In genomic region chr19:15123900-15124299, GRCh38 we compare ENCODE assay signal across 8 cellular contexts. TPM values are rescaled to one million over a fixed set of nuclear protein-coding genes. Genes with fewer than 3 reads are reported as not detected.
DNase-seq lines count a peak whose midpoint lies in the region; ATAC-seq and TF ChIP-seq lines count a peak whose summit lies in the region.

No MANE protein-coding gene starts in this region.

- H3K27me3 ChIP-seq in ascending aorta, result no peaks in the 10 kb centered on the region

- no peaks in the 10 kb centered on the region for H3K27me3 Mint-ChIP-seq in activated naive CD4-positive, alpha-beta T cell treated with anti-CD3 and anti-CD28 coated beads, Interleukin-2, amount 10 ng/mL, durations not matched to agents 7 days and 5 days

- H3K36me3 ChIP-seq in ascending aorta, result peaks cover 33 to 35% of the 10 kb centered on the region in 2 donors

- H3K4me1 Mint-ChIP-seq in activated naive CD4-positive, alpha-beta T cell treated with anti-CD3 and anti-CD28 coated beads, Interleukin-2, amount 10 ng/mL, durations not matched to agents 7 days and 5 days, result peaks cover 28% of the 10 kb centered on the region

- peak overlapping the region in 1 of 2 donors; percentile 84 for H3K4me3 ChIP-seq in ascending aorta

- H3K4me1 ChIP-seq in ascending aorta, result peaks cover 3 to 12% of the 10 kb centered on the region in 2 donors

- H3K27ac Mint-ChIP-seq in activated naive CD4-positive, alpha-beta T cell treated with anti-CD3 and anti-CD28 coated beads, Interleukin-2, amount 10 ng/mL, durations not matched to agents 7 days and 5 days, result peak overlapping the region; percentile 96

- DNase-seq in activated naive CD4-positive, alpha-beta T cell treated with anti-CD3 and anti-CD28 coated beads, Interleukin-2, amount 10 ng/mL, durations not matched to agents 7 days and 5 days, result no peak
- DNase-seq in activated naive CD4-positive, alpha-beta T cell treated with anti-CD3 and anti-CD28 coated beads, Interleukin-2, amount 50 U/mL, for 16 hours, result no peak
- DNase-seq in ascending aorta (ENCODE audit: low spot score in 2 of 2), result no peak
- peak; percentile 87 for DNase-seq in left lobe of liver (ENCODE audit: low spot score)
- peak; percentile 75 for DNase-seq in superior temporal gyrus (ENCODE audit: extremely low spot score)
- DNase-seq in OCI-M1 (lab: John Stamatoyannopoulos, UW), result no peak
- no peak for DNase-seq in AG08396 (ENCODE audit: low spot score)

- H3K9me3 ChIP-seq in ascending aorta, result no peaks in the 10 kb centered on the region

- H3K4me3 Mint-ChIP-seq in activated naive CD4-positive, alpha-beta T cell treated with anti-CD3 and anti-CD28 coated beads, Interleukin-2, amount 10 ng/mL, durations not matched to agents 7 days and 5 days, result peak overlapping the region; percentile 83

- ATAC-seq in left lobe of liver (peak; percentile 53), HG02870 (IDR thresholded peaks at IDR 0.05; ENCODE audit: unreplicated experiment) (no peak)

- intact Hi-C loops in ascending aorta (cut with DNase I), result loop anchor here (2.0 kb wide), 1 partner anchor 207 kb away; no protein-coding TSS in a partner anchor

- peak overlapping the region; percentile 81 to 89 for H3K27ac ChIP-seq in ascending aorta

- TF ChIP-seq CTCF in ascending aorta (IDR thresholded peaks at IDR 0.05), result no peak

- H3K9me3 Mint-ChIP-seq in activated naive CD4-positive, alpha-beta T cell treated with anti-CD3 and anti-CD28 coated beads, Interleukin-2, amount 10 ng/mL, durations not matched to agents 7 days and 5 days, result no peaks in the 10 kb centered on the region

- CTCF ChIA-PET in activated naive CD4-positive, alpha-beta T cell treated with anti-CD3 and anti-CD28 coated beads, Interleukin-2, amount 10 ng/mL, durations not matched to agents 7 days and 5 days (lab: Charles Lee), result interaction anchor here (1.1 to 2.7 kb wide), 3 partner anchors 22 to 32 kb away, joined by 3 to 9 read pairs (median 5); no protein-coding TSS in a partner anchor

- peaks cover 33% of the 10 kb centered on the region for H3K36me3 Mint-ChIP-seq in activated naive CD4-positive, alpha-beta T cell treated with anti-CD3 and anti-CD28 coated beads, Interleukin-2, amount 10 ng/mL, durations not matched to agents 7 days and 5 days

RNA-seq across cellular contexts. Expression of gene SYDE1, which starts 16.7 kb away (rescaled TPM):
- 104 TPM for total RNA-seq in ascending aorta
- 3.4 TPM for total RNA-seq in left lobe of liver

RNA-seq across cellular contexts. Expression of gene OR1I1, which starts 41.9 kb away (rescaled TPM):
- total RNA-seq in ascending aorta (not detected), left lobe of liver (not detected)

Comparison
In these comparisons a context has a peak if more than half of its experiments do, and no peak if none do; other contexts are left out.
1. DNase-seq: peak in left lobe of liver (single experiment) and superior temporal gyrus (single experiment); none in activated naive CD4-positive, alpha-beta T cell treated with anti-CD3 and anti-CD28 coated beads, Interleukin-2, amount 10 ng/mL, durations not matched to agents 7 days and 5 days (single experiment), activated naive CD4-positive, alpha-beta T cell treated with anti-CD3 and anti-CD28 coated beads, Interleukin-2, amount 50 U/mL, for 16 hours (single experiment), ascending aorta (0 of 2), OCI-M1 (single experiment) and AG08396 (single experiment).
2. RNA of gene SYDE1, which starts 16.7 kb away (total RNA-seq): 104 TPM in ascending aorta (single experiment); 3.4 TPM in left lobe of liver (single experiment); every median in the first group is over 10 times any median in the second.